Comparison of ENCODE assay signal across 10 cellular contexts in the genomic region with DNA sequence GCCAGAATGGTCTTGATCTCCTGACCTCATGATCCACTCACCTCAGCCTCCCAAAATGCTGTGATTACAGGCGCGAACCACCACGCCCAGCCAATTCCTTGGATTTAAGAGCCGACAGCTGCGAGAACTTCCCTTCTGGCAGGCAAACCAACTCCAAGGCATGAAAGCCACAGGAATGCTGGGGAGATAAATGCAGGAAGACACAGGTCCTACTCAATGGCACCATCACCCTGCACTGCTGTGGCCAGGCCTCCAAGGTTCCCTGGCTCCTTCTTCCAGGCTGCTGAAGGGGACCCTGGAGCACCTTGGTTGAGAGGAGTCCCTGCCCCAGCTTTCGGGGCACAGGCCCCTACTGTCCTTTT.
A peak's percentile ranks its signal among the peaks of the same experiment; 100 is the strongest.
DNase-seq lines count a peak whose midpoint lies in the region; ATAC-seq, FAIRE-seq and TF ChIP-seq lines count a peak whose summit lies in the region.
"Had no signal": no experiment of that assay in that cellular context is flagged by ENCODE, and none has a peak within 500 bp of the region (broad histone marks: within the 10 kb centered on the region; RNA-seq: fewer than 3 reads in every experiment).

No MANE protein-coding gene starts in this region.

- H2AFZ ChIP-seq in astrocyte (ENCODE audit: low read depth, low read length) = peak overlapping the region; percentile 73

- in situ Hi-C loops in GM13976 (cut with MboI; ENCODE audit: low sequenced_read_pairs, unreplicated experiment) = loop anchor here (5.0 kb wide), 1 partner anchor 111 kb away; no protein-coding TSS in a partner anchor

- H3K9me3 Mint-ChIP-seq in activated CD8-positive, alpha-beta memory T cell treated with anti-CD3 and anti-CD28 coated beads, Interleukin-2, amount 10 ng/mL, durations not matched to agents 7 days and 5 days (ENCODE audit: low read depth) = no peaks in the 10 kb centered on the region
- H3K9me3 Mint-ChIP-seq in astrocyte (ENCODE audit: unreplicated experiment) = no peaks in the 10 kb centered on the region
- H3K9me3 Mint-ChIP-seq: immature natural killer cell had no signal

- no peak for ATAC-seq in activated CD8-positive, alpha-beta memory T cell treated with anti-CD3 and anti-CD28 coated beads, Interleukin-2, amount 10 ng/mL, durations not matched to agents 7 days and 5 days
- peak; percentile 31 for ATAC-seq in left colon
- peak in 1 of 2 donors; percentile 21 for ATAC-seq in upper lobe of left lung (ENCODE audit: low FRiP score in 2 of 2)

- H3K36me3 ChIP-seq in astrocyte (ENCODE audit: insufficient read depth, low read length) = no peaks in the 10 kb centered on the region
- no peaks in the 10 kb centered on the region for H3K36me3 ChIP-seq in upper lobe of left lung

- H3K4me1 Mint-ChIP-seq in activated CD8-positive, alpha-beta memory T cell treated with anti-CD3 and anti-CD28 coated beads, Interleukin-2, amount 10 ng/mL, durations not matched to agents 7 days and 5 days = peaks cover 26% of the 10 kb centered on the region
- peaks cover 20% of the 10 kb centered on the region for H3K4me1 Mint-ChIP-seq in astrocyte (ENCODE audit: low read depth, unreplicated experiment)

- H3K4me1 ChIP-seq in astrocyte (ENCODE audit: insufficient read depth, low read length) (peaks cover 22% of the 10 kb centered on the region), upper lobe of left lung (peaks cover 33 to 45% (median 38%) of the 10 kb centered on the region in 4 donors)

- peak overlapping the region; percentile 3 for H3K27ac Mint-ChIP-seq in activated CD8-positive, alpha-beta memory T cell treated with anti-CD3 and anti-CD28 coated beads, Interleukin-2, amount 10 ng/mL, durations not matched to agents 7 days and 5 days
- H3K27ac Mint-ChIP-seq in astrocyte (ENCODE audit: unreplicated experiment) = peak overlapping the region; percentile 97
- H3K27ac Mint-ChIP-seq: immature natural killer cell had no signal

- no peaks in the 10 kb centered on the region for H3K79me2 ChIP-seq in astrocyte (ENCODE audit: insufficient read depth, low read length)

- FAIRE-seq in astrocyte (lab: Jason Lieb, UNC) = no peak

- H3K27ac ChIP-seq in astrocyte (ENCODE audit: low read depth, low read length) (peak overlapping the region; percentile 95), upper lobe of left lung (peak overlapping the region; percentile 49 to 98 (median 92))

- peak overlapping the region; percentile 69 for H3K9ac ChIP-seq in astrocyte (ENCODE audit: low read length)

- no peak overlapping the region for H3K4me3 Mint-ChIP-seq in activated CD8-positive, alpha-beta memory T cell treated with anti-CD3 and anti-CD28 coated beads, Interleukin-2, amount 10 ng/mL, durations not matched to agents 7 days and 5 days
- H3K4me3 Mint-ChIP-seq in astrocyte (ENCODE audit: unreplicated experiment) = peak overlapping the region; percentile 60
- H3K4me3 Mint-ChIP-seq: immature natural killer cell had no signal

- intact Hi-C loops in left colon (cut with DNase I, micrococcal nuclease) = loop anchor here (5.0 to 10.0 kb wide), 2 partner anchors 113 to 116 kb away; no protein-coding TSS in a partner anchor

- H3K4me3 ChIP-seq in astrocyte (ENCODE audit: insufficient read depth, low read depth, low read length) (peak overlapping the region; percentile 27), upper lobe of left lung (no peak overlapping the region)

- peaks cover 5% of the 10 kb centered on the region for H3K36me3 Mint-ChIP-seq in activated CD8-positive, alpha-beta memory T cell treated with anti-CD3 and anti-CD28 coated beads, Interleukin-2, amount 10 ng/mL, durations not matched to agents 7 days and 5 days
- peaks cover 3% of the 10 kb centered on the region for H3K36me3 Mint-ChIP-seq in astrocyte (ENCODE audit: low read depth, unreplicated experiment)

- H3K9me3 ChIP-seq in astrocyte (ENCODE audit: insufficient read depth, low read depth, low read length) (no peaks in the 10 kb centered on the region), upper lobe of left lung (no peaks in the 10 kb centered on the region)

- peak overlapping the region; percentile 78 for H3K4me2 ChIP-seq in astrocyte (ENCODE audit: low read length)

- no peaks in the 10 kb centered on the region for H3K27me3 Mint-ChIP-seq in activated CD8-positive, alpha-beta memory T cell treated with anti-CD3 and anti-CD28 coated beads, Interleukin-2, amount 10 ng/mL, durations not matched to agents 7 days and 5 days
- H3K27me3 Mint-ChIP-seq in astrocyte (ENCODE audit: low read depth, unreplicated experiment) = no peaks in the 10 kb centered on the region

- no peak for DNase-seq in activated CD8-positive, alpha-beta memory T cell treated with anti-CD3 and anti-CD28 coated beads, Interleukin-2, amount 10 ng/mL, durations not matched to agents 7 days and 5 days
- no peak for DNase-seq in activated CD8-positive, alpha-beta memory T cell treated with anti-CD3 and anti-CD28 coated beads, Interleukin-2, amount 50 U/mL, for 48 hours
- DNase-seq in astrocyte (ENCODE audit: low read depth) = peak; percentile 98
- DNase-seq in left colon = no peak
- DNase-seq in upper lobe of left lung = peak in 1 of 2 donors; percentile 23
- DNase-seq in cerebellar cortex (ENCODE audit: low spot score) = no peak
- no peak for DNase-seq in GM13976 (ENCODE audit: low spot score)
- DNase-seq in cerebellar nuclear complex (lab: John Stamatoyannopoulos, UW) = no peak
- DNase-seq: immature natural killer cell, NCI-H187 treated with DMSO at 0.1 percent for 48 hours had no signal

- no peak for TF ChIP-seq CTCF in astrocyte (IDR thresholded peaks at IDR 0.05; ENCODE audit: insufficient read depth, low read depth, low read length)
- no peak for TF ChIP-seq CTCF in upper lobe of left lung (IDR thresholded peaks at IDR 0.05)
- TF ChIP-seq CTCF in GM13976 (IDR thresholded peaks at IDR 0.05; ENCODE audit: borderline replicate concordance, control extremely low read depth, extremely low read depth, insufficient read depth, missing control alignments) = no peak

- H4K20me1 ChIP-seq in astrocyte (ENCODE audit: insufficient read depth, low read length) = no peaks in the 10 kb centered on the region

- CTCF ChIA-PET in activated CD8-positive, alpha-beta memory T cell treated with anti-CD3 and anti-CD28 coated beads, Interleukin-2, amount 10 ng/mL, durations not matched to agents 7 days and 5 days (lab: Charles Lee) = interaction anchor here (0.9 to 2.6 kb wide), 5 partner anchors 9 to 229 kb away, joined by 3 to 12 read pairs (median 3); no protein-coding TSS in a partner anchor

- TF ChIP-seq EP300 in upper lobe of left lung (IDR thresholded peaks at IDR 0.05) = no peak

- no peak for TF ChIP-seq POLR2A in upper lobe of left lung (IDR thresholded peaks at IDR 0.05)

- H3K27me3 ChIP-seq in astrocyte (ENCODE audit: insufficient read depth, low read length) (no peaks in the 10 kb centered on the region), upper lobe of left lung (no peaks in the 10 kb centered on the region)

- WGBS in upper lobe of left lung, 2 donors = 80 to 86% methylated on average over 1 to 6 of the region's 6 CpGs
